In the genomic region with DNA sequence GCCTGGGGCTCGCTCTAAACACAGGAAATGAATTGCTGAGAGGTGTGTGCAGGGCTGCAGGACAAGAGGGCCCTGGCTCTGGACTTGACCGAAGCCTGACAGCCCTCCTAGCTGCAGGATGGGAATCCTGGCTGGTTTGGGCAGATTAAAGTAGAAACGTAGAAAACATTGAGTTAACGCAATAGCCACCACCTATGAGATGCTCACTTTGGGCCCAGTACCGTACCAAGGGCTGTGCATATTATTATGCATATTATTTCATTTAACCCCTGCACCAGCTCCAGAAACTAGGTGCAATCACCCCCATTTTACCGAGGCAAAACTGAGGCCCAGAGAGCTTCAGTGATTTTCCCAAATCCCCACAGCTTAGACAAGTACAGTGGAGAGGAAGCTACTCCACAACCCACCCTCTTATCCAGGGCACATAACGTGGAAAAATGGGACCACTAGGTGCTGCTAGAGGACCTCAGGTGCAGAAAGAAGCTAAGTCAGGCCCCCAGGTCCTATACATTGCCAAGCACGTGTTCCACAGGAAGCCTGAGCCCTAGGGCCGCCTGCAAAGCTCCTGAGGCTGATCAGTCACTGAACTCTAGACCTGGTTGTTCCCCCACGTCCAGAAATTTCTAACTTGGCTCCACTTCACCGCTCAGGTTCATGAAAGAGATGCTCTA, we compare ENCODE assay signal across 8 cellular contexts.
A peak's percentile ranks its signal among the peaks of the same experiment; 100 is the strongest.
DNase-seq lines count a peak whose midpoint lies in the region; ATAC-seq lines count a peak whose summit lies in the region.

No MANE protein-coding gene starts in this region.

- no peaks in the 10 kb centered on the region for H3K36me3 ChIP-seq in SJSA1

- H3K4me3 ChIP-seq in Jurkat, Clone E6-1 (ENCODE audit: low read length), result no peak overlapping the region
- no peak overlapping the region for H3K4me3 ChIP-seq in SJSA1

- H3K27me3 ChIP-seq in SJSA1 (replicated peaks), result peaks cover 3% of the 10 kb centered on the region; the same call in 1 of the 2 replicates

- DNase-seq in NCI-H2196 (lab: John Stamatoyannopoulos, UW; ENCODE audit: unreplicated experiment) (peak; percentile 15), NCI-H2196 treated with DMSO at 0.1 percent for 48 hours (lab: John Stamatoyannopoulos, UW; ENCODE audit: unreplicated experiment) (no peak), SJSA1 (ENCODE audit: low read depth in 1 of 2, low spot score in 2 of 2) (peak; percentile 11 to 50), left ventricle myocardium superior (no peak)
- DNase-seq in Jurkat, Clone E6-1 (ENCODE audit: low read depth, low spot score), result peak; percentile 61
- DNase-seq in NK-92 treated with Interleukin-12 subunit alpha and Interleukin-12 subunit beta, amount 100 ng/mL, for 24 hours (lab: John Stamatoyannopoulos, UW), result no peak

- intact Hi-C loops in left ventricle myocardium superior (cut with micrococcal nuclease), result no loop called here

- peak; percentile 47 for ATAC-seq in left ventricle myocardium superior
- no peak for ATAC-seq in GM18520 (IDR thresholded peaks at IDR 0.05; ENCODE audit: unreplicated experiment)
- ATAC-seq in HG03196 (IDR thresholded peaks at IDR 0.05; ENCODE audit: unreplicated experiment), result no peak

- no peaks in the 10 kb centered on the region for H3K4me1 ChIP-seq in SJSA1 (replicated peaks)

- H3K9me3 ChIP-seq in SJSA1 (replicated peaks), result peaks cover 3% of the 10 kb centered on the region; the same call in 1 of the 2 replicates

- H3K27ac ChIP-seq in SJSA1, result no peak overlapping the region

Comparison
In these comparisons a context has a peak if more than half of its experiments do, and no peak if none do; other contexts are left out.
1. DNase-seq: peak in NCI-H2196 (single experiment), Jurkat, Clone E6-1 (single experiment) and SJSA1 (2 of 2); none in NCI-H2196 treated with DMSO at 0.1 percent for 48 hours (single experiment), left ventricle myocardium superior (single experiment) and NK-92 treated with Interleukin-12 subunit alpha and Interleukin-12 subunit beta, amount 100 ng/mL, for 24 hours (single experiment).